In genomic region chr20:22862645-22863230, GRCh38 we compare ENCODE assay signal across 25 cellular contexts.
DNase-seq lines count a peak whose midpoint lies in the region; ATAC-seq and TF ChIP-seq lines count a peak whose summit lies in the region.
"Had no signal": no experiment of that assay in that cellular context is flagged by ENCODE, and none has a peak within 500 bp of the region (broad histone marks: within the 10 kb centered on the region; RNA-seq: fewer than 3 reads in every experiment).

No MANE protein-coding gene starts in this region.

- H3K27me3 ChIP-seq in HCT116 (ENCODE audit: insufficient read depth, low read length) (peaks cover 38% of the 10 kb centered on the region), heart right ventricle (peaks cover 0 to 6% (median 0%) of the 10 kb centered on the region in 7 donors), gastrocnemius medialis (no peaks in the 10 kb centered on the region)
- H3K27me3 ChIP-seq in naive thymus-derived CD4-positive, alpha-beta T cell (ENCODE audit: control insufficient read depth in 2 of 2, insufficient read depth in 2 of 2, low read length in 2 of 2) = no peaks in the 10 kb centered on the region
- H3K27me3 ChIP-seq: ovary, sigmoid colon, transverse colon had no signal

- no peak overlapping the region for H3K27ac ChIP-seq in HCT116 (ENCODE audit: low read depth, low read length)
- no peak overlapping the region for H3K27ac ChIP-seq in VCaP
- H3K27ac ChIP-seq in heart right ventricle = peak overlapping the region in 9 of 10 donors; percentile 39 to 85 (median 71)
- H3K27ac ChIP-seq in gastrocnemius medialis = peak overlapping the region in 3 of 4 donors; percentile 6 to 65 (median 22)
- no peak overlapping the region for H3K27ac ChIP-seq in naive thymus-derived CD4-positive, alpha-beta T cell (ENCODE audit: low read depth, low read length)
- H3K27ac ChIP-seq: ovary, SJSA1, transverse colon had no signal

- H3K4me1 Mint-ChIP-seq in naive thymus-derived CD4-positive, alpha-beta T cell = no peaks in the 10 kb centered on the region

- intact Hi-C loops in HCT116 (cut with micrococcal nuclease) (no loop called here), heart right ventricle (cut with DNase I) (loop anchor here in 7 of 10 donors (1.0 to 10.0 kb wide), 12 partner anchors 62 to 372 kb away; partner anchors contain the start of gene THBD (in 4 of the 7)), gastrocnemius medialis (cut with DNase I; ENCODE audit: low total_unique reads) (no loop called here)
- intact Hi-C loops in naive thymus-derived CD4-positive, alpha-beta T cell (cut with micrococcal nuclease) = no loop called here

- no peaks in the 10 kb centered on the region for H3K9me2 ChIP-seq in HCT116 (ENCODE audit: insufficient read depth)

- ATAC-seq in HCT116 (0 out of 2 replicates have a peak, but pooled peaks have one; percentile 38), heart right ventricle (peak; percentile 56 to 87 (median 79)), gastrocnemius medialis (no peak)
- ATAC-seq in naive thymus-derived CD4-positive, alpha-beta T cell = no peak
- ATAC-seq: activated T-cell treated with anti-CD3 and anti-CD28 coated beads, Interleukin-2, amount 50 U/mL, for 72 hours had no signal

- H3K4me1 ChIP-seq in HCT116 (ENCODE audit: control insufficient read depth in 1 of 2, insufficient read depth in 2 of 2, low read length in 2 of 2) (no peaks in the 10 kb centered on the region), heart right ventricle (peaks cover 0 to 40% (median 9%) of the 10 kb centered on the region in 9 donors), gastrocnemius medialis (no peaks in the 10 kb centered on the region)
- no peaks in the 10 kb centered on the region for H3K4me1 ChIP-seq in naive thymus-derived CD4-positive, alpha-beta T cell (ENCODE audit: control insufficient read depth in 2 of 2, insufficient read depth in 2 of 2, low read length in 2 of 2)
- H3K4me1 ChIP-seq: Caco-2, sigmoid colon, SJSA1, transverse colon had no signal

- CTCF ChIA-PET in HCT116 (lab: Charles Lee) = interaction anchor here (1.5 kb wide), 1 partner anchor 11 kb away, joined by 9 read pairs; no protein-coding TSS in a partner anchor
- CTCF ChIA-PET in naive thymus-derived CD4-positive, alpha-beta T cell (lab: Charles Lee) = no interaction called here

- H3K27ac Mint-ChIP-seq in naive thymus-derived CD4-positive, alpha-beta T cell = no peak overlapping the region
- H3K27ac Mint-ChIP-seq: activated naive CD8-positive, alpha-beta T cell; activated T-cell treated with anti-CD3 and anti-CD28 coated beads, Interleukin-2, amount 50 U/mL, for 72 hours had no signal

- no TSS peak for BruUV-seq in HCT116 (replicated peaks; lab: Mats Ljungman, UMichigan)

- peaks cover 0 to 13% (median 0%) of the 10 kb centered on the region in 5 donors for H3K27me3 Mint-ChIP-seq in naive thymus-derived CD4-positive, alpha-beta T cell

- DNase-seq in HCT116 (ENCODE audit: low read depth, low spot score) (no peak), heart right ventricle (peak; percentile 42 to 64), gastrocnemius medialis (no peak), DMS153 treated with DMSO at 0.1 percent for 48 hours (lab: John Stamatoyannopoulos, UW; ENCODE audit: unreplicated experiment) (no peak), NOMO-1 treated with dmso at 0.1 percent for 144 hours (lab: John Stamatoyannopoulos, UW; ENCODE audit: unreplicated experiment) (no peak)
- no peak for DNase-seq in activated effector memory CD4-positive, alpha-beta T cell treated with anti-CD3 and anti-CD28 coated beads, Interleukin-2, amount 50 U/mL, for 16 hours
- no peak for DNase-seq in naive thymus-derived CD4-positive, alpha-beta T cell
- DNase-seq: activated CD4-positive, alpha-beta T cell treated with anti-CD3 and anti-CD28 coated beads for 1 hour; activated T-cell treated with anti-CD3 and anti-CD28 coated beads, Interleukin-2, amount 50 U/mL, for 72 hours; AML-193; Caco-2; cortex of kidney; erythroblast; Karpas-422; NCI-H1092; NCI-H510A; sigmoid colon; stimulated activated CD4-positive, alpha-beta T cell treated with anti-CD3 and anti-CD28 coated beads, Interleukin-1b, Interleukin-23, amount 100 ng/mL, for 48 hours; stimulated activated naive CD4-positive, alpha-beta T cell; T1000; transverse colon had no signal

- H3K79me2 ChIP-seq in HCT116 (ENCODE audit: insufficient read depth, low read length) = no peaks in the 10 kb centered on the region

- POLR2A ChIA-PET in HCT116 (lab: Charles Lee) = no interaction called here
- POLR2A ChIA-PET in naive thymus-derived CD4-positive, alpha-beta T cell (lab: Charles Lee) = no interaction called here

- H3K9ac ChIP-seq in HCT116 (ENCODE audit: low read length) = no peak overlapping the region

- peaks cover 0 to 4% (median 0%) of the 10 kb centered on the region in 5 donors for H3K36me3 Mint-ChIP-seq in naive thymus-derived CD4-positive, alpha-beta T cell
- H3K36me3 Mint-ChIP-seq: activated naive CD8-positive, alpha-beta T cell had no signal

- H3K4me3 ChIP-seq in HCT116 (replicated peaks in 1 of 2; ENCODE audit: low read depth in 1 of 2, low read length in 2 of 2) = no peak overlapping the region
- no peak overlapping the region for H3K4me3 ChIP-seq in heart right ventricle
- H3K4me3 ChIP-seq in gastrocnemius medialis = no peak overlapping the region
- no peak overlapping the region for H3K4me3 ChIP-seq in naive thymus-derived CD4-positive, alpha-beta T cell (ENCODE audit: low read length)
- H3K4me3 ChIP-seq: ovary, sigmoid colon, SJSA1, transverse colon had no signal

- in situ Hi-C loops in gastrocnemius medialis (cut with MboI; ENCODE audit: low sequenced_read_pairs in 4 of 4) = no loop called here

- RAD21 ChIA-PET in HCT116 (lab: Charles Lee; ENCODE audit: low non-redundant PET in 1 of 2, low total read pairs in 2 of 2, uncharacterized antibody in 2 of 2, unreplicated experiment in 2 of 2) = no interaction called here

- H3K4me2 ChIP-seq in HCT116 (ENCODE audit: low read length) = no peak overlapping the region

- no peak overlapping the region for H3K4me3 Mint-ChIP-seq in naive thymus-derived CD4-positive, alpha-beta T cell
- H3K4me3 Mint-ChIP-seq: activated naive CD8-positive, alpha-beta T cell; activated T-cell treated with anti-CD3 and anti-CD28 coated beads, Interleukin-2, amount 50 U/mL, for 72 hours had no signal

- no peaks in the 10 kb centered on the region for H4K20me1 ChIP-seq in HCT116 (ENCODE audit: insufficient read depth)

- peaks cover 0 to 11% (median 2%) of the 10 kb centered on the region in 11 donors for H3K9me3 Mint-ChIP-seq in naive thymus-derived CD4-positive, alpha-beta T cell

- no peak for TF ChIP-seq POLR2A in HCT116 (IDR thresholded peaks at IDR 0.05; ENCODE audit: borderline replicate concordance, extremely low read depth, insufficient read depth, insufficient read length)
- TF ChIP-seq POLR2A in gastrocnemius medialis (IDR thresholded peaks at IDR 0.05) = no peak

- peak in 1 of 3 experiments; percentile 30; a peak in 1 of 6 replicates for TF ChIP-seq CTCF in HCT116 (IDR thresholded peaks at IDR 0.05 in 2 of 3, conservative IDR thresholded peaks at IDR 0.05 in 1 of 3; ENCODE audit: borderline replicate concordance in 1 of 3, insufficient read depth in 1 of 3, low read depth in 2 of 3, low read length in 2 of 3)
- 0 out of 2 replicates have a peak, but pooled peaks have one; percentile 21 for TF ChIP-seq CTCF in VCaP (conservative IDR thresholded peaks at IDR 0.05)
- TF ChIP-seq CTCF in heart right ventricle (IDR thresholded peaks at IDR 0.05) = peak in 3 of 9 donors; percentile 13 to 48 (median 37)
- TF ChIP-seq CTCF in gastrocnemius medialis (IDR thresholded peaks at IDR 0.05 in 4 of 5, conservative IDR thresholded peaks at IDR 0.05 in 1 of 5) = no peak

- H2AFZ ChIP-seq in HCT116 (ENCODE audit: low read depth, low read length, poor library complexity, severe bottlenecking) = no peak overlapping the region

- H3K36me3 ChIP-seq in HCT116 (ENCODE audit: control insufficient read depth in 1 of 2, insufficient read depth in 2 of 2, low read length in 2 of 2) (no peaks in the 10 kb centered on the region), heart right ventricle (no peaks in the 10 kb centered on the region), gastrocnemius medialis (no peaks in the 10 kb centered on the region)
- H3K36me3 ChIP-seq in naive thymus-derived CD4-positive, alpha-beta T cell (ENCODE audit: control insufficient read depth in 2 of 3, insufficient read depth in 3 of 3, low read length in 3 of 3) = no peaks in the 10 kb centered on the region
- H3K36me3 ChIP-seq: ovary, sigmoid colon, SJSA1, transverse colon had no signal

- WGBS in heart right ventricle, 2 donors = 58 to 71% methylated on average over 11 of the region's 11 CpGs

- no peak for TF ChIP-seq RAD21 in HCT116 (IDR thresholded peaks at IDR 0.05; ENCODE audit: low read depth)

- H3K9me3 ChIP-seq in HCT116 (ENCODE audit: control insufficient read depth in 1 of 2, insufficient read depth in 1 of 2, low read depth in 1 of 2, low read length in 2 of 2) = no peaks in the 10 kb centered on the region
- peaks cover 0 to 5% (median 0%) of the 10 kb centered on the region in 11 donors for H3K9me3 ChIP-seq in heart right ventricle
- H3K9me3 ChIP-seq in gastrocnemius medialis = no peaks in the 10 kb centered on the region
- H3K9me3 ChIP-seq in naive thymus-derived CD4-positive, alpha-beta T cell (ENCODE audit: control insufficient read depth in 2 of 3, low read length in 3 of 3) = no peaks in the 10 kb centered on the region
- H3K9me3 ChIP-seq: Caco-2, ovary, sigmoid colon, SJSA1, transverse colon had no signal

TF ChIP-seq in HCT116, 20 proteins besides CTCF, POLR2A, EP300 and RAD21 (continues in another document):
- TF ChIP-seq POLR2AphosphoS5 (IDR thresholded peaks at IDR 0.05; ENCODE audit: low read depth, low read length) (no peak), TCF7L2 (IDR thresholded peaks at IDR 0.05; ENCODE audit: borderline replicate concordance, extremely low read depth, insufficient read depth, insufficient read length) (no peak), MAX (IDR thresholded peaks at IDR 0.05) (no peak)
- TF ChIP-seq, protein P1, sequence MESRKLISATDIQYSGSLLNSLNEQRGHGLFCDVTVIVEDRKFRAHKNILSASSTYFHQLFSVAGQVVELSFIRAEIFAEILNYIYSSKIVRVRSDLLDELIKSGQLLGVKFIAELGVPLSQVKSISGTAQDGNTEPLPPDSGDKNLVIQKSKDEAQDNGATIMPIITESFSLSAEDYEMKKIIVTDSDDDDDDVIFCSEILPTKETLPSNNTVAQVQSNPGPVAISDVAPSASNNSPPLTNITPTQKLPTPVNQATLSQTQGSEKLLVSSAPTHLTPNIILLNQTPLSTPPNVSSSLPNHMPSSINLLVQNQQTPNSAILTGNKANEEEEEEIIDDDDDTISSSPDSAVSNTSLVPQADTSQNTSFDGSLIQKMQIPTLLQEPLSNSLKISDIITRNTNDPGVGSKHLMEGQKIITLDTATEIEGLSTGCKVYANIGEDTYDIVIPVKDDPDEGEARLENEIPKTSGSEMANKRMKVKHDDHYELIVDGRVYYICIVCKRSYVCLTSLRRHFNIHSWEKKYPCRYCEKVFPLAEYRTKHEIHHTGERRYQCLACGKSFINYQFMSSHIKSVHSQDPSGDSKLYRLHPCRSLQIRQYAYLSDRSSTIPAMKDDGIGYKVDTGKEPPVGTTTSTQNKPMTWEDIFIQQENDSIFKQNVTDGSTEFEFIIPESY (IDR thresholded peaks at IDR 0.05; ENCODE audit: extremely low read depth, insufficient replicate concordance, low read length) = no peak

Comparison
In these comparisons a context has a peak if more than half of its experiments do, and no peak if none do; other contexts are left out.
1. ATAC-seq: peak in HCT116 (single experiment) and heart right ventricle (8 of 8); none in gastrocnemius medialis (0 of 2) and naive thymus-derived CD4-positive, alpha-beta T cell (single experiment).
2. DNase-seq: peak in heart right ventricle (2 of 2); none in HCT116 (single experiment), gastrocnemius medialis (0 of 2), DMS153 treated with DMSO at 0.1 percent for 48 hours (single experiment), activated effector memory CD4-positive, alpha-beta T cell treated with anti-CD3 and anti-CD28 coated beads, Interleukin-2, amount 50 U/mL, for 16 hours (single experiment), naive thymus-derived CD4-positive, alpha-beta T cell (0 of 9) and NOMO-1 treated with dmso at 0.1 percent for 144 hours (single experiment).
3. H3K27ac ChIP-seq: peak in heart right ventricle (9 of 10) and gastrocnemius medialis (3 of 4); none in HCT116 (single experiment), VCaP (single experiment) and naive thymus-derived CD4-positive, alpha-beta T cell (single experiment).
4. intact Hi-C loops: an anchor here in heart right ventricle (1.0 to 10.0 kb wide); none called in HCT116, gastrocnemius medialis and naive thymus-derived CD4-positive, alpha-beta T cell.